ENCODE assay signal across 8 cellular contexts in genomic region chr11:120168960-120169681, GRCh38. TPM values are rescaled to one million over a fixed set of nuclear protein-coding genes. Genes with fewer than 3 reads are reported as not detected.
DNase-seq lines count a peak whose midpoint lies in the region; ATAC-seq and TF ChIP-seq lines count a peak whose summit lies in the region.

No MANE protein-coding gene starts in this region.

- H3K4me1 Mint-ChIP-seq in activated naive CD8-positive, alpha-beta T cell treated with anti-CD3 and anti-CD28 coated beads, Interleukin-2, amount 50 U/mL, for 24 hours, result peaks cover 4% of the 10 kb centered on the region
- peaks cover 20% of the 10 kb centered on the region for H3K4me1 Mint-ChIP-seq in type B pancreatic cell (ENCODE audit: unreplicated experiment)

- H3K27ac Mint-ChIP-seq in activated naive CD8-positive, alpha-beta T cell treated with anti-CD3 and anti-CD28 coated beads, Interleukin-2, amount 50 U/mL, for 24 hours, result no peak overlapping the region
- peak overlapping the region; percentile 70 for H3K27ac Mint-ChIP-seq in type B pancreatic cell

- H3K4me3 ChIP-seq in SK-N-MC (peak overlapping the region; percentile 89), parathyroid adenoma (ENCODE audit: low read depth, low read length) (peak overlapping the region; percentile 47)

- peaks cover 81% of the 10 kb centered on the region for H3K27me3 Mint-ChIP-seq in activated naive CD8-positive, alpha-beta T cell treated with anti-CD3 and anti-CD28 coated beads, Interleukin-2, amount 50 U/mL, for 24 hours
- H3K27me3 Mint-ChIP-seq in type B pancreatic cell, result peaks cover 53% of the 10 kb centered on the region

- H3K4me1 ChIP-seq in parathyroid adenoma, result no peaks in the 10 kb centered on the region

- peak; percentile 68 for DNase-seq in COLO829 (ENCODE audit: low spot score)
- peak; percentile 89 for DNase-seq in HT-29 (ENCODE audit: low spot score)
- no peak for DNase-seq in SK-N-MC (ENCODE audit: low read depth, low spot score)
- DNase-seq in activated naive CD8-positive, alpha-beta T cell treated with anti-CD3 and anti-CD28 coated beads, Interleukin-2, amount 50 U/mL, for 24 hours, result peak; percentile 80
- peak; percentile 73 for DNase-seq in left cardiac atrium
- peak; percentile 91 for DNase-seq in type B pancreatic cell (ENCODE audit: extremely low spot score, unreplicated experiment)
- no peak for DNase-seq in SHP77 treated with DMSO at 0.1 percent for 48 hours (lab: John Stamatoyannopoulos, UW)

- H2AFZ ChIP-seq in parathyroid adenoma, result peak overlapping the region; percentile 97

- peaks cover 13% of the 10 kb centered on the region for H3K9me3 Mint-ChIP-seq in activated naive CD8-positive, alpha-beta T cell treated with anti-CD3 and anti-CD28 coated beads, Interleukin-2, amount 50 U/mL, for 24 hours
- peaks cover 8% of the 10 kb centered on the region for H3K9me3 Mint-ChIP-seq in type B pancreatic cell

- H3K9ac ChIP-seq in SK-N-MC (ENCODE audit: insufficient read length), result peak overlapping the region; percentile 57
- no peak overlapping the region for H3K9ac ChIP-seq in parathyroid adenoma

- no peaks in the 10 kb centered on the region for H3K27me3 ChIP-seq in parathyroid adenoma (ENCODE audit: control insufficient read depth, insufficient read depth, low read length)

- H3K4me3 Mint-ChIP-seq in activated naive CD8-positive, alpha-beta T cell treated with anti-CD3 and anti-CD28 coated beads, Interleukin-2, amount 50 U/mL, for 24 hours, result peak overlapping the region; percentile 56
- peak overlapping the region; percentile 89 for H3K4me3 Mint-ChIP-seq in type B pancreatic cell

- H3K9me3 ChIP-seq in SK-N-MC (ENCODE audit: low read depth, low read length) (no peaks in the 10 kb centered on the region), parathyroid adenoma (ENCODE audit: control insufficient read depth, low read length) (no peaks in the 10 kb centered on the region)

- ATAC-seq in activated naive CD8-positive, alpha-beta T cell treated with anti-CD3 and anti-CD28 coated beads, Interleukin-2, amount 50 U/mL, for 24 hours, result peak; percentile 83
- ATAC-seq in left cardiac atrium, result peak; percentile 89 to 95

- H3K36me3 ChIP-seq in SK-N-MC (ENCODE audit: insufficient read depth, low read length) (no peaks in the 10 kb centered on the region), parathyroid adenoma (ENCODE audit: control insufficient read depth, insufficient read depth, low read length) (no peaks in the 10 kb centered on the region)

- no peaks in the 10 kb centered on the region for H3K79me2 ChIP-seq in parathyroid adenoma

- TF ChIP-seq CTCF in parathyroid adenoma (IDR thresholded peaks at IDR 0.05), result peak; percentile 80
- TF ChIP-seq CTCF in type B pancreatic cell (conservative IDR thresholded peaks at IDR 0.05), result peak; percentile 100

- no peaks in the 10 kb centered on the region for H3K36me3 Mint-ChIP-seq in activated naive CD8-positive, alpha-beta T cell treated with anti-CD3 and anti-CD28 coated beads, Interleukin-2, amount 50 U/mL, for 24 hours (ENCODE audit: low read depth)
- H3K36me3 Mint-ChIP-seq in type B pancreatic cell, result no peaks in the 10 kb centered on the region

- H3K27ac ChIP-seq in SK-N-MC, result no peak overlapping the region
- H3K27ac ChIP-seq in parathyroid adenoma, result no peak overlapping the region

- intact Hi-C loops in left cardiac atrium (cut with DNase I), result no loop called here

- peak overlapping the region; percentile 79 for H3K4me2 ChIP-seq in parathyroid adenoma (ENCODE audit: low read length)

RNA-seq across cellular contexts. Expression of gene TRIM29, which starts 31.2 kb away (rescaled TPM):
- 172 and 226 TPM in 2 replicates for total RNA-seq in HT-29 (2014; rRNA removed; shearing (Covaris generic))
- total RNA-seq in left cardiac atrium (under 1 TPM in 1 of 2 donors, not detected in 1; 0.50 TPM), type B pancreatic cell (ENCODE audit: low replicate concordance) (56.7 and 207 TPM in 2 replicates)

RNA-seq across cellular contexts. Expression of gene OAF, which starts 41.7 kb away (rescaled TPM):
- total RNA-seq in HT-29 (2014; rRNA removed; shearing (Covaris generic)), result 68.5 and 87.3 TPM in 2 replicates
- 10 to 100 TPM; 32.9 to 59.6 TPM for total RNA-seq in left cardiac atrium
- total RNA-seq in type B pancreatic cell (ENCODE audit: low replicate concordance), result 17.1 and 67.5 TPM in 2 replicates

Comparison
In these comparisons a context has a peak if more than half of its experiments do, and no peak if none do; other contexts are left out.
1. DNase-seq: peak in COLO829 (single experiment), HT-29 (single experiment), activated naive CD8-positive, alpha-beta T cell treated with anti-CD3 and anti-CD28 coated beads, Interleukin-2, amount 50 U/mL, for 24 hours (single experiment), left cardiac atrium (single experiment) and type B pancreatic cell (single experiment); none in SK-N-MC (single experiment) and SHP77 treated with DMSO at 0.1 percent for 48 hours (single experiment).
2. RNA of gene TRIM29, which starts 31.2 kb away (total RNA-seq): 172 to 226 TPM in HT-29 and 56.7 to 207 TPM in type B pancreatic cell; 0.50 TPM in left cardiac atrium; every median in the first group is over 10 times any median in the second.